ENCODE assay signal across 8 cellular contexts in genomic region chr21:34029724-34030528, GRCh38. TPM values are rescaled to one million over a fixed set of nuclear protein-coding genes. Genes with fewer than 3 reads are reported as not detected.
DNase-seq lines count a peak whose midpoint lies in the region; TF ChIP-seq lines count a peak whose summit lies in the region.

No MANE protein-coding gene starts in this region.

- H3K27ac ChIP-seq in fibroblast of lung (ENCODE audit: insufficient read depth, low read length): no peak overlapping the region
- no peak overlapping the region for H3K27ac ChIP-seq in uterus

- TF ChIP-seq CTCF in GM12864 (IDR thresholded peaks at IDR 0.05; ENCODE audit: low read depth, low read length, missing control alignments) (no peak), fibroblast of lung (conservative IDR thresholded peaks at IDR 0.05 in 1 of 2, IDR thresholded peaks at IDR 0.05 in 1 of 2; ENCODE audit: low read depth in 1 of 2, low read length in 2 of 2) (no peak), nephron (IDR thresholded peaks at IDR 0.05; ENCODE audit: unreplicated experiment in 3 of 3) (no peak), uterus (IDR thresholded peaks at IDR 0.05) (no peak)

- H3K36me3 Mint-ChIP-seq in nephron (ENCODE audit: low read depth): no peaks in the 10 kb centered on the region

- no peaks in the 10 kb centered on the region for H3K36me3 ChIP-seq in fibroblast of lung (ENCODE audit: control insufficient read depth, insufficient read depth, low read length)
- H3K36me3 ChIP-seq in uterus: no peaks in the 10 kb centered on the region

- H3K9me3 Mint-ChIP-seq in nephron: peaks cover 7% of the 10 kb centered on the region

- H3K4me2 ChIP-seq in fibroblast of lung (ENCODE audit: extremely low read depth, insufficient read depth, low read length): peak overlapping the region; percentile 73

- peak overlapping the region; percentile 62 to 81 (median 76) for H3K4me3 Mint-ChIP-seq in nephron

- intact Hi-C loops in uterus (cut with DNase I; ENCODE audit: low total_unique reads): no loop called here

- no peak overlapping the region for H3K4me3 ChIP-seq in GM12864 (ENCODE audit: low read depth, low read length)
- H3K4me3 ChIP-seq in fibroblast of lung (replicated peaks in 1 of 4; ENCODE audit: control extremely low read depth in 1 of 4, insufficient read depth in 1 of 4, low read depth in 3 of 4, low read length in 4 of 4): peak overlapping the region in 1 of 4 experiments; percentile 12
- no peak overlapping the region for H3K4me3 ChIP-seq in uterus

- H3K79me2 ChIP-seq in fibroblast of lung (ENCODE audit: control insufficient read depth, insufficient read depth, low read length): no peaks in the 10 kb centered on the region

- H3K27me3 ChIP-seq in fibroblast of lung (ENCODE audit: control insufficient read depth, insufficient read depth, low read length) (no peaks in the 10 kb centered on the region), uterus (no peaks in the 10 kb centered on the region)

- no peaks in the 10 kb centered on the region for H3K27me3 Mint-ChIP-seq in nephron (ENCODE audit: low read depth)

- H3K4me1 ChIP-seq in fibroblast of lung (ENCODE audit: control insufficient read depth, extremely low read depth, insufficient read depth, low read length): no peaks in the 10 kb centered on the region
- H3K4me1 ChIP-seq in uterus: no peaks in the 10 kb centered on the region

- peaks cover 10% of the 10 kb centered on the region for H3K4me1 Mint-ChIP-seq in nephron

- H3K27ac Mint-ChIP-seq in nephron: peak overlapping the region in 2 of 3 experiments; percentile 0 to 2

- peak overlapping the region; percentile 69 for H2AFZ ChIP-seq in fibroblast of lung (ENCODE audit: low read length)

- no peaks in the 10 kb centered on the region for H3K9me3 ChIP-seq in fibroblast of lung (ENCODE audit: control insufficient read depth, insufficient read depth, low read depth, low read length)
- no peaks in the 10 kb centered on the region for H3K9me3 ChIP-seq in uterus

- H4K20me1 ChIP-seq in fibroblast of lung (ENCODE audit: control insufficient read depth, extremely low read depth, insufficient read depth, low read length): no peaks in the 10 kb centered on the region

- DNase-seq in GM12864 (ENCODE audit: low read depth) (peak; percentile 61), HCEC 1CT (peak; percentile 83), NCI-H2227 (lab: John Stamatoyannopoulos, UW; ENCODE audit: unreplicated experiment) (peak; percentile 45), fibroblast of lung (ENCODE audit: low read depth in 2 of 2) (peak; percentile 89), uterus (peak; percentile 49 to 55), DMS79 (lab: John Stamatoyannopoulos, UW) (no peak)
- DNase-seq in activated CD8-positive, alpha-beta memory T cell treated with anti-CD3 and anti-CD28 coated beads, Interleukin-2, amount 50 U/mL, for 48 hours: peak; percentile 63

- no peak overlapping the region for H3K9ac ChIP-seq in fibroblast of lung (ENCODE audit: insufficient read depth, low read length)

- no peak for TF ChIP-seq POLR2A in uterus (IDR thresholded peaks at IDR 0.05)

RNA-seq across cellular contexts. Expression of gene MRPS6, which starts 43.5 kb away (rescaled TPM):
- total RNA-seq in fibroblast of lung (19.3 and 20.0 TPM in 2 replicates), uterus (10 to 100 TPM in 3 of 4 donors, 1 to 10 TPM in 1; 9.0 to 75.6 (median 33.5) TPM)
- 45.6 and 58.7 TPM in 2 replicates for polyA plus RNA-seq in fibroblast of lung
- 56.6 and 75.7 TPM in 2 replicates for polyA plus RNA-seq in fibroblast of lung (2012)
- polyA minus RNA-seq in fibroblast of lung (ENCODE audit: low replicate concordance): 3.8 and 6.4 TPM in 2 replicates

RNA-seq across cellular contexts. Expression of gene SLC5A3, which starts 43.5 kb away (rescaled TPM):
- total RNA-seq in fibroblast of lung (28.6 and 35.7 TPM in 2 replicates), uterus (10 to 100 TPM; 10.2 to 76.2 (median 17.1) TPM)
- polyA plus RNA-seq in fibroblast of lung: 4.9 and 6.2 TPM in 2 replicates
- 3.6 and 5.2 TPM in 2 replicates for polyA plus RNA-seq in fibroblast of lung (2012)
- polyA minus RNA-seq in fibroblast of lung (ENCODE audit: low replicate concordance): 6.7 and 9.6 TPM in 2 replicates
